Comparison of ENCODE assay signal across 1 cellular context in genomic region chr17:7583253-7584109, GRCh38.
TF ChIP-seq lines count a peak whose summit lies in the region.

Gene MPDU1, plus strand, starts transcription at chr17:7583852. Its CDS starts 11 bp downstream, at chr17:7583863.

TF ChIP-seq in K562, 482 proteins besides CTCF, POLR2A, EP300 and RAD21 (continued from another document and continues in another):
- TF ChIP-seq CHD7 (IDR thresholded peaks at IDR 0.05; ENCODE audit: low read depth, low read length) (no peak), THRAP3 (IDR thresholded peaks at IDR 0.05; ENCODE audit: borderline replicate concordance) (no peak), RERE (CRISPR knock-in tag; IDR thresholded peaks at IDR 0.05; ENCODE audit: borderline replicate concordance) (no peak), UBTF (IDR thresholded peaks at IDR 0.05; ENCODE audit: borderline replicate concordance in 1 of 2, low read depth in 2 of 2, low read length in 2 of 2) (no peak), TFE3 (CRISPR knock-in tag; IDR thresholded peaks at IDR 0.05) (no peak), FIP1L1 (IDR thresholded peaks at IDR 0.05; ENCODE audit: low read depth, low read length, poor library complexity, severe bottlenecking) (no peak), RBM39 (optimal IDR thresholded peaks at IDR 0.05; ENCODE audit: low read depth, low read length) (no peak), FOXK1 (CRISPR knock-in tag; IDR thresholded peaks at IDR 0.05; ENCODE audit: borderline replicate concordance) (no peak), ARHGAP35 (IDR thresholded peaks at IDR 0.05; ENCODE audit: partially characterized antibody) (no peak), SP2 (IDR thresholded peaks at IDR 0.05; ENCODE audit: extremely low read depth, low read depth, low read length, poor library complexity, severe bottlenecking) (no peak), ZZZ3 (IDR thresholded peaks at IDR 0.05) (no peak), C11orf30 (IDR thresholded peaks at IDR 0.05; ENCODE audit: low read depth) (peak; percentile 93), ELF4 (CRISPR knock-in tag; IDR thresholded peaks at IDR 0.05) (no peak), ZBTB9 (CRISPR knock-in tag; IDR thresholded peaks at IDR 0.05) (no peak; the same call in 1 of the 2 replicates), CLOCK (CRISPR knock-in tag; IDR thresholded peaks at IDR 0.05; ENCODE audit: borderline replicate concordance) (no peak), NCOR1 (IDR thresholded peaks at IDR 0.05) (no peak), ZMIZ1 (IDR thresholded peaks at IDR 0.05; ENCODE audit: low read depth in 2 of 2, low read length in 2 of 2) (0 out of 4 replicates have a peak, but pooled peaks of 1 of the 2 experiments have one; percentile 3), ZKSCAN3 (CRISPR knock-in tag; IDR thresholded peaks at IDR 0.05) (no peak), FOXA3 (CRISPR knock-in tag; conservative IDR thresholded peaks at IDR 0.05 in 1 of 2, IDR thresholded peaks at IDR 0.05 in 1 of 2) (no peak; a peak in 1 of 4 replicates), ZBED1 (IDR thresholded peaks at IDR 0.05) (no peak)
